11 cellular contexts compared by ENCODE assay signal in the genomic region with DNA sequence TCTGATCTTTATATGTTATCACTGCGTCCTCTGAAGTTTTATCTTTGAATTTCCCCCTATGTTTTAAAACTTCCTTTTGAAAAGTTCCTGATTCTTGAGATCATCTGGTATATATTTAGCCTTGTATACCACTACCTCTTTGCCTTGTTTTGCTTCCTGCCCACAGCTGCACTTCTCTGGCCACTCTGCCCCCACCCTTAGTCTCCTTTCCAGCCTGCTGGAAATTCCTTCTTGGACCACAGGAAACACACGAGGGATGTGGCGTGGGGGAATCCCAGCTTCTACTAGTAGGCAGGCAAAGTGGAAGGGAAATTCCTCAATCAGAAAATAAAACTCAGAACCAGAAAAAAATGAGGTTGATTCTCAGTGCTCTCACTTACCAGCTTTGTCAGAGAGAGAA. TPM values are rescaled to one million over a fixed set of nuclear protein-coding genes. Genes with fewer than 3 reads are reported as not detected.
DNase-seq lines count a peak whose midpoint lies in the region; ATAC-seq and TF ChIP-seq lines count a peak whose summit lies in the region.
"Had no signal": no experiment of that assay in that cellular context is flagged by ENCODE, and none has a peak within 500 bp of the region (broad histone marks: within the 10 kb centered on the region; RNA-seq: fewer than 3 reads in every experiment).

No MANE protein-coding gene starts in this region.

- H3K36me3 ChIP-seq in GM06990 (ENCODE audit: control insufficient read depth, insufficient read depth, low read length) (no peaks in the 10 kb centered on the region), neutrophil (peaks cover 8% of the 10 kb centered on the region), endodermal cell (ENCODE audit: control insufficient read depth, insufficient read depth, low read length) (no peaks in the 10 kb centered on the region)
- H3K36me3 ChIP-seq: pancreas, SJCRH30 had no signal

- H3K27ac Mint-ChIP-seq in central memory CD8-positive, alpha-beta T cell (ENCODE audit: low read depth): peak overlapping the region; percentile 17
- no peak overlapping the region for H3K27ac Mint-ChIP-seq in endodermal cell

- peak overlapping the region; percentile 78 for H3K27ac ChIP-seq in neutrophil
- no peak overlapping the region for H3K27ac ChIP-seq in endodermal cell (ENCODE audit: low read depth, low read length)
- H3K27ac ChIP-seq: pancreas, SJCRH30 had no signal

- H3K36me3 Mint-ChIP-seq in central memory CD8-positive, alpha-beta T cell (ENCODE audit: insufficient read depth): peaks cover 2% of the 10 kb centered on the region
- no peaks in the 10 kb centered on the region for H3K36me3 Mint-ChIP-seq in endodermal cell (ENCODE audit: low read depth)

- TF ChIP-seq CTCF in GM06990 (IDR thresholded peaks at IDR 0.05; ENCODE audit: insufficient read depth, low read length, poor library complexity, severe bottlenecking) (no peak), neutrophil (IDR thresholded peaks at IDR 0.05) (no peak), endodermal cell (conservative IDR thresholded peaks at IDR 0.05) (no peak)

- no peak overlapping the region for H3K9ac ChIP-seq in endodermal cell (ENCODE audit: extremely low read depth, low read length, poor library complexity, severe bottlenecking)

- H3K4me3 ChIP-seq in GM06990 (replicated peaks; ENCODE audit: low read depth, low read length): no peak overlapping the region
- H3K4me3 ChIP-seq in neutrophil (ENCODE audit: low read depth in 1 of 2, low read length in 1 of 2): peak overlapping the region in 1 of 2 experiments; percentile 26
- H3K4me3 ChIP-seq in endodermal cell (ENCODE audit: low read length): no peak overlapping the region
- H3K4me3 ChIP-seq: pancreas, SJCRH30 had no signal

- H3K27me3 ChIP-seq in GM06990 (replicated peaks; ENCODE audit: control insufficient read depth, insufficient read depth, low read length) (no peaks in the 10 kb centered on the region), neutrophil (no peaks in the 10 kb centered on the region), endodermal cell (ENCODE audit: control insufficient read depth, insufficient read depth, low read length, poor library complexity, severe bottlenecking) (no peaks in the 10 kb centered on the region)
- H3K27me3 ChIP-seq: pancreas, SJCRH30 had no signal

- H3K9me3 ChIP-seq in neutrophil (no peaks in the 10 kb centered on the region), endodermal cell (ENCODE audit: control insufficient read depth, low read length) (no peaks in the 10 kb centered on the region)
- H3K9me3 ChIP-seq: pancreas, SJCRH30 had no signal

- DNase-seq in GM06990 (ENCODE audit: extremely low read depth, insufficient read length): peak; percentile 47
- DNase-seq in central memory CD8-positive, alpha-beta T cell (ENCODE audit: low spot score in 2 of 2): no peak
- DNase-seq in NCI-H345 treated with DMSO at 0.1 percent for 48 hours (lab: John Stamatoyannopoulos, UW; ENCODE audit: unreplicated experiment): no peak
- DNase-seq in endodermal cell: no peak
- DNase-seq: NCI-H2171 treated with DMSO at 0.1 percent for 48 hours, pancreas, SJCRH30 had no signal

- no peaks in the 10 kb centered on the region for H3K27me3 Mint-ChIP-seq in central memory CD8-positive, alpha-beta T cell
- H3K27me3 Mint-ChIP-seq in endodermal cell (ENCODE audit: insufficient read depth): no peaks in the 10 kb centered on the region

- no peak overlapping the region for H3K4me3 Mint-ChIP-seq in central memory CD8-positive, alpha-beta T cell
- H3K4me3 Mint-ChIP-seq in endodermal cell: no peak overlapping the region

- ATAC-seq in HG03432 (IDR thresholded peaks at IDR 0.05; ENCODE audit: unreplicated experiment): peak; percentile 41
- ATAC-seq in central memory CD8-positive, alpha-beta T cell (replicated peaks; ENCODE audit: extremely low read depth, poor library complexity, severe bottlenecking): no peak
- ATAC-seq in GM21529 (IDR thresholded peaks at IDR 0.05; ENCODE audit: unreplicated experiment): no peak
- ATAC-seq in HG03354 (IDR thresholded peaks at IDR 0.05; ENCODE audit: poor library complexity, severe bottlenecking, unreplicated experiment): no peak

- H3K9me3 Mint-ChIP-seq in central memory CD8-positive, alpha-beta T cell: no peaks in the 10 kb centered on the region
- no peaks in the 10 kb centered on the region for H3K9me3 Mint-ChIP-seq in endodermal cell

- WGBS in endodermal cell (ENCODE audit: insufficient coverage in 1 of 2, insufficient read length in 1 of 2), 2 experiments: 56 to 100% methylated on average over 1 to 3 of the region's 3 CpGs

- peaks cover 18% of the 10 kb centered on the region for H3K4me1 Mint-ChIP-seq in central memory CD8-positive, alpha-beta T cell
- no peaks in the 10 kb centered on the region for H3K4me1 Mint-ChIP-seq in endodermal cell

- H3K4me1 ChIP-seq in neutrophil (ENCODE audit: control insufficient read depth in 1 of 2, insufficient read depth in 1 of 2, low read depth in 1 of 2, low read length in 1 of 2) (peaks cover 91 to 97% of the 10 kb centered on the region in 2 experiments), endodermal cell (ENCODE audit: control insufficient read depth, insufficient read depth, low read length) (no peaks in the 10 kb centered on the region)
- H3K4me1 ChIP-seq: pancreas, SJCRH30 had no signal

RNA-seq across cellular contexts. Expression of gene IL18RAP, which starts 13.3 kb away (rescaled TPM):
- total RNA-seq in endodermal cell: under 1 TPM in 1 of 2 donors, not detected in 1; 0.11 TPM
- not detected for polyA plus RNA-seq in endodermal cell (2013, experiment 1 of 2)
- not detected for polyA plus RNA-seq in endodermal cell (2013, experiment 2 of 2)
- total RNA-seq: SJCRH30 had no signal

RNA-seq across cellular contexts. Expression of gene SLC9A4, which starts 36.7 kb away (rescaled TPM):
- under 1 TPM in 1 of 2 donors, not detected in 1; 0.07 TPM for total RNA-seq in endodermal cell
- not detected for polyA plus RNA-seq in endodermal cell (2013, experiment 1 of 2)
- not detected for polyA plus RNA-seq in endodermal cell (2013, experiment 2 of 2)
- polyA plus RNA-seq: pancreas had no signal
